8 cellular contexts compared by ENCODE assay signal in the genomic region with DNA sequence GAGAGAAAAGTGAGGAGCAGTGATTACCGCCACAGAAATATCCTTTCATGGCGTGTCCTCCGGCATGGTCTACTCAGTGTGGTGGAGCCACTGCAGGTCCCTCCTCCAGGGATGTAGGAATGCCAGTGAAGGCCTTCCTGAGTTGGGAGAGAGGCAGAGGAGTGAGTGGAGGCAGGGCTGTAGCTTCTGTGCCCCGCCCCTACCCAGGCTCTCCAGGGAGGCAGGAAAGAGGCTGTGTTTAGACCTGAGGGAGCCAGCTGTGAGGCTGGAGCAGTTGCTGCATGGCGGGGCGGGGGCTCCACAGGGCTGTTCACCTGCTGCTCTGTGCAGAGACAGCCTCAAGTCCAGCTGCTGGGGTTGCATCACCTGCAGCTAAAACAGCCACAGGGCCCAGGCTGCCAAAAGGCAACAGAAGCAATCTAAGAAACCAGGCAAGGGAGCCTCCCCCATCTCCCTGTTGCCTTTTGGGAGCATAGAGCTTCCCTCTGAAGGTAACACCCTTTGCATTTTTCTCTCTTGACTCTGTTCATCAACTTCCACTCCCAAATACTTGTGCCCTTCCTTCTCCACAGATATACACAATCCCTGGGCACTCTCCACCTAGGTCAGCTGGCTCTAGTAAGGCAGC.
DNase-seq lines count a peak whose midpoint lies in the region; ATAC-seq and TF ChIP-seq lines count a peak whose summit lies in the region.
"Had no signal": no experiment of that assay in that cellular context is flagged by ENCODE, and none has a peak within 500 bp of the region (broad histone marks: within the 10 kb centered on the region; RNA-seq: fewer than 3 reads in every experiment).

No MANE protein-coding gene starts in this region.

- H3K4me3 ChIP-seq in AG10803 (ENCODE audit: low read length) (no peak overlapping the region), epithelial cell of esophagus (ENCODE audit: low read length) (no peak overlapping the region)

- TF ChIP-seq CTCF in AG10803 (conservative IDR thresholded peaks at IDR 0.05; ENCODE audit: low read length) (no peak), epithelial cell of esophagus (IDR thresholded peaks at IDR 0.05; ENCODE audit: insufficient read depth, low read depth, low read length, missing control alignments) (no peak)

- DNase-seq in AG10803 (ENCODE audit: low read depth), result peak; percentile 21
- DNase-seq in NCI-H1105 treated with DMSO at 0.1 percent for 48 hours (lab: John Stamatoyannopoulos, UW), result peak; percentile 15
- peak; percentile 66 for DNase-seq in epithelial cell of esophagus (ENCODE audit: low read depth)
- DNase-seq in HCEC 1CT, result no peak
- DNase-seq: activated CD8-positive, alpha-beta memory T cell treated with anti-CD3 and anti-CD28 coated beads, Interleukin-2, amount 50 U/mL, for 48 hours; GF-D8 had no signal

- ATAC-seq in GM21515 (IDR thresholded peaks at IDR 0.05; ENCODE audit: unreplicated experiment) (no peak), HG03039 (IDR thresholded peaks at IDR 0.05; ENCODE audit: unreplicated experiment) (no peak)
